1 cellular context compared by ENCODE assay signal in the genomic region with DNA sequence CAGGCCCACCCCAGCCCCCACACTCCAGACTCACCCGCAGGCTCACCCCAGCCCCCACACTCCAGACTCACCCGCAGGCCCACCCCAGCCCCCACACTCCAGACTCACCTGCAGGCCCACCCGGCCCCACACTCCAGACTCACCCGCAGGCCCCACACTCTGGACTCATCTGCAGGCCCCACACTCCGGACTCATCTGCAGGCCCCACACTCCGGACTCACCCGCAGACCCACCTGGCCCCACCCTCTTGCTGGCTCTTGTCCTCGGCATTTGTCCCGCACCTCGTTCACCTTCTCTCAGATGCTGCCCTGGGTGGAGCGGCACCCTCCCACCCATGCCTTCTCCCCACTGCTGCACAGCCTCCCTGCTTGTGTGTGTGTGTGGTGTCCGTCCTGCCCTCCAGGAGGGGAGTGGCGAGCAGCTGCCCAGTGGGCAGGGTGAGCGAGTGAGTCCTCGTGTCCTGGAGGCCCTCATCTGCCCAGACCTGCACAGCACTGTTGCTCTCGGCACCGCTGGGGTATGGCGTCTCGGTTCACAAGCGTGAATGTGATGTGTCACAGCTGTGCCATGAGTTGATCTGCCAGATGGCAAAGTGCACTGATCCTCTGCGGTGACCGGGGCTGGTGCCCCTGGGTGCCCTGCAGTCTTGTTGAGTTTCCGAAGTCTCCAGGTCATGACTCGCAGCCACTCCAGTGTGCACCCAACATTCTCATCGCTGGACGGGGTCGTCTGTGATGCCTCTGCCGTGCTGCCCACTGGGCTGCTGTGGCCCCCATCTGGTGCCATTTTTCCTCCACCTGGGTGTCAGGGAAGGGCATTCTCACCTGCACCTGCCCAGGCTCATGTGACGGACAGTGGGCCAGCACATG.
A peak's percentile ranks its signal among the peaks of the same experiment; 100 is the strongest.
TF ChIP-seq lines count a peak whose summit lies in the region.

No MANE protein-coding gene starts in this region.

TF ChIP-seq in K562, 482 proteins besides CTCF, POLR2A, EP300 and RAD21:
- TF ChIP-seq POLR2G (IDR thresholded peaks at IDR 0.05; ENCODE audit: low read depth, low read length) (peak; percentile 12; the same call in 1 of the 2 replicates), MYNN (IDR thresholded peaks at IDR 0.05) (no peak), MYNN (CRISPR knock-in tag; IDR thresholded peaks at IDR 0.05) (no peak), CBFA2T3 (IDR thresholded peaks at IDR 0.05) (no peak)
